ENCODE assay signal across 22 cellular contexts in genomic region chrX:132257116-132257515, GRCh38.
"Had no signal": no experiment of that assay in that cellular context is flagged by ENCODE, and none has a peak within 500 bp of the region (broad histone marks: within the 10 kb centered on the region; RNA-seq: fewer than 3 reads in every experiment).

No MANE protein-coding gene starts in this region.

- FAIRE-seq: endometrium, frontal cortex, keratinocyte had no signal

- H3K9ac ChIP-seq: parathyroid adenoma had no signal

- H3K27ac ChIP-seq: adrenal gland, colonic mucosa, parathyroid adenoma, vagina, WERI-Rb-1 had no signal

- ATAC-seq: natural killer cell; sciatic nerve; stimulated activated naive CD8-positive, alpha-beta T cell treated with anti-CD3 and anti-CD28 coated beads, Interleukin-15, amount 100 ng/mL, for 72 hours had no signal

- H3K27ac Mint-ChIP-seq: activated naive CD4-positive, alpha-beta T cell treated with anti-CD3 and anti-CD28 coated beads, Interleukin-2, amount 50 U/mL, for 24 hours; brain; natural killer cell; stimulated activated naive CD8-positive, alpha-beta T cell treated with anti-CD3 and anti-CD28 coated beads, Interleukin-15, amount 100 ng/mL, for 72 hours had no signal

- H2AFZ ChIP-seq: parathyroid adenoma had no signal

- H3K36me3 Mint-ChIP-seq: activated naive CD4-positive, alpha-beta T cell treated with anti-CD3 and anti-CD28 coated beads, Interleukin-2, amount 50 U/mL, for 24 hours; natural killer cell had no signal

- H3K4me1 ChIP-seq: adrenal gland, colonic mucosa, parathyroid adenoma, vagina had no signal

- H3K79me2 ChIP-seq: parathyroid adenoma had no signal

- H3K4me3 ChIP-seq: adrenal gland, colonic mucosa, lung, smooth muscle cell, vagina had no signal

- H3K4me3 Mint-ChIP-seq: activated naive CD4-positive, alpha-beta T cell treated with anti-CD3 and anti-CD28 coated beads, Interleukin-2, amount 50 U/mL, for 24 hours; brain; natural killer cell; stimulated activated naive CD8-positive, alpha-beta T cell treated with anti-CD3 and anti-CD28 coated beads, Interleukin-15, amount 100 ng/mL, for 72 hours had no signal

- H3K36me3 ChIP-seq: adrenal gland, colonic mucosa, vagina, WERI-Rb-1 had no signal

- H3K27me3 Mint-ChIP-seq: activated naive CD4-positive, alpha-beta T cell treated with anti-CD3 and anti-CD28 coated beads, Interleukin-2, amount 50 U/mL, for 24 hours; brain; stimulated activated naive CD8-positive, alpha-beta T cell treated with anti-CD3 and anti-CD28 coated beads, Interleukin-15, amount 100 ng/mL, for 72 hours had no signal

- DNase-seq: activated CD4-positive, alpha-beta T cell treated with anti-CD3 and anti-CD28 coated beads for 1 hour; activated gamma-delta T cell; adrenal gland; central memory CD4-positive, alpha-beta T cell; colonic mucosa; head of caudate nucleus; natural killer cell; stimulated activated CD4-positive, alpha-beta T cell treated with anti-CD3 and anti-CD28 coated beads, Interleukin-4, amount 100 ng/mL, for 1 hour; stimulated activated naive CD8-positive, alpha-beta T cell treated with anti-CD3 and anti-CD28 coated beads, Interleukin-15, amount 100 ng/mL, for 72 hours; T-helper 2 cell; trophoblast cell; WERI-Rb-1 had no signal

- H3K4me2 ChIP-seq: smooth muscle cell had no signal

- H3K9me3 ChIP-seq: adrenal gland, colonic mucosa, vagina had no signal

- H3K4me1 Mint-ChIP-seq: activated naive CD4-positive, alpha-beta T cell treated with anti-CD3 and anti-CD28 coated beads, Interleukin-2, amount 50 U/mL, for 24 hours; brain; natural killer cell; stimulated activated naive CD8-positive, alpha-beta T cell treated with anti-CD3 and anti-CD28 coated beads, Interleukin-15, amount 100 ng/mL, for 72 hours had no signal

- H3K9me3 Mint-ChIP-seq: activated naive CD4-positive, alpha-beta T cell treated with anti-CD3 and anti-CD28 coated beads, Interleukin-2, amount 50 U/mL, for 24 hours; natural killer cell had no signal

- H3K27me3 ChIP-seq: colonic mucosa, vagina had no signal
